Comparison of ENCODE assay signal across 1 cellular context in the genomic region with DNA sequence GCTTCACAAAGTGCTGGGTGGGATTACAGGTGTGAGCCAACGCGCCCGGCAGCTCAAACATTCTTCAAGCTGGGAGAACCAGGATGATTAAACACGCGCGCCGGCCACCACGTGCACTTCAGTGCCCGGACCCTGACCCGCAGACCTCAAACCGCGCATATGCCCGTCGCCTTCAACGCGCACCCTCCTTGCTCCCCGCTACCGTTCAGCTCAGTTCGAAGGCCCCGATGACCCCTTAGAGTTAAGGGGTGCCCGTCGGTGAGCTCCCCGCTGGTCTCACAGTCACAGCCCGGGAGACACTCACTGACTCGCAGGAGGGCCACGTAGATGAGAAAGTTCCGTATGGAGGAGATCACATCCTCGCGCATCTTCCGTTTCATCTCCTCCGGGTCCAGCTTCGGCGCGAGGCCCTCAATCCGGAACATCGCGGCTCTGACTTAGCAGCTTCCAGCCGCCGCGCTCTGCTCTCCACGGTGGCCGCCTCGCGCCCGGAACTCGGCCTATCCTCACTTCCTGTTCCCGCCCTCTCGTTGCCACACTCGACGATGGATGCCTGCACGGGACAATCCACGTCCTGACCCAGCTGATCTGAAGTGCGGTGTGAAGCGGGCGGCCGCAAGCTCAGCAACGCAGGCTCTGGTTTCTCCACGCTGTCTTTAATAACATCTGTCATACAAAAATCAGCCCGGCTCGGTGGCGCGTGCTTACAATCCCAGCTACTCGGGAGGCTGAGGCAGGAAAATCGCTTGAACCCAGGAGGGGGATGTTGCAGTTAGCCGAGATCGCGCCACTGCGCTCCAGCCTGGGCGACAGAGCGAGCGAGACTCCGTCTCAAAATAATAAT.
A peak's percentile ranks its signal among the peaks of the same experiment; 100 is the strongest.
TF ChIP-seq lines count a peak whose summit lies in the region.

TOMM5 (minus strand) TSS at position 490 of the 844 bp plus-strand sequence; CDS start at position 425, 65 bp downstream.

TF ChIP-seq in K562, 482 proteins besides CTCF, POLR2A, EP300 and RAD21 (continued from another document and continues in another):
- TF ChIP-seq, protein P1, sequence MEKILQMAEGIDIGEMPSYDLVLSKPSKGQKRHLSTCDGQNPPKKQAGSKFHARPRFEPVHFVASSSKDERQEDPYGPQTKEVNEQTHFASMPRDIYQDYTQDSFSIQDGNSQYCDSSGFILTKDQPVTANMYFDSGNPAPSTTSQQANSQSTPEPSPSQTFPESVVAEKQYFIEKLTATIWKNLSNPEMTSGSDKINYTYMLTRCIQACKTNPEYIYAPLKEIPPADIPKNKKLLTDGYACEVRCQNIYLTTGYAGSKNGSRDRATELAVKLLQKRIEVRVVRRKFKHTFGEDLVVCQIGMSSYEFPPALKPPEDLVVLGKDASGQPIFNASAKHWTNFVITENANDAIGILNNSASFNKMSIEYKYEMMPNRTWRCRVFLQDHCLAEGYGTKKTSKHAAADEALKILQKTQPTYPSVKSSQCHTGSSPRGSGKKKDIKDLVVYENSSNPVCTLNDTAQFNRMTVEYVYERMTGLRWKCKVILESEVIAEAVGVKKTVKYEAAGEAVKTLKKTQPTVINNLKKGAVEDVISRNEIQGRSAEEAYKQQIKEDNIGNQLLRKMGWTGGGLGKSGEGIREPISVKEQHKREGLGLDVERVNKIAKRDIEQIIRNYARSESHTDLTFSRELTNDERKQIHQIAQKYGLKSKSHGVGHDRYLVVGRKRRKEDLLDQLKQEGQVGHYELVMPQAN (IDR thresholded peaks at IDR 0.05; ENCODE audit: borderline replicate concordance): peak; percentile 93
- TF ChIP-seq E2F4 (CRISPR knock-in tag; IDR thresholded peaks at IDR 0.05; ENCODE audit: low read depth) (peak; percentile 79), CSDE1 (IDR thresholded peaks at IDR 0.05) (peak in 1 of 2 experiments; percentile 50; a peak in 1 of 4 replicates), RERE (CRISPR knock-in tag; IDR thresholded peaks at IDR 0.05; ENCODE audit: borderline replicate concordance) (no peak), GATA2 (CRISPR knock-in tag; IDR thresholded peaks at IDR 0.05) (no peak), MCM2 (IDR thresholded peaks at IDR 0.05; ENCODE audit: low read depth) (no peak), HLTF (IDR thresholded peaks at IDR 0.05) (0 out of 2 replicates have a peak, but pooled peaks have one; percentile 12), PURB (CRISPR knock-in tag; IDR thresholded peaks at IDR 0.05; ENCODE audit: low read depth) (no peak), HDGF (IDR thresholded peaks at IDR 0.05) (no peak), ZNF143 (CRISPR knock-in tag; IDR thresholded peaks at IDR 0.05) (peak; percentile 25; the same call in 1 of the 2 replicates), LCOR (CRISPR knock-in tag; IDR thresholded peaks at IDR 0.05) (peak; percentile 95), DMBX1 (CRISPR knock-in tag; IDR thresholded peaks at IDR 0.05; ENCODE audit: borderline replicate concordance) (no peak), CBX8 (IDR thresholded peaks at IDR 0.05; ENCODE audit: borderline replicate concordance, extremely low read depth, low read depth, low read length, poor library complexity, severe bottlenecking) (no peak), ZNF785 (CRISPR knock-in tag; IDR thresholded peaks at IDR 0.05) (no peak), MTA3 (IDR thresholded peaks at IDR 0.05; ENCODE audit: borderline replicate concordance) (peak; percentile 99), MXI1 (IDR thresholded peaks at IDR 0.05; ENCODE audit: low read depth, low read length) (peak; percentile 42), CREB3L1 (IDR thresholded peaks at IDR 0.05; ENCODE audit: borderline replicate concordance, low read depth) (peak; percentile 94), HDAC2 (IDR thresholded peaks at IDR 0.05) (peak; percentile 70), ZNF395 (CRISPR knock-in tag; IDR thresholded peaks at IDR 0.05) (peak; percentile 79), ZNF75A (CRISPR knock-in tag; IDR thresholded peaks at IDR 0.05) (no peak), HDAC1 (IDR thresholded peaks at IDR 0.05) (peak; percentile 55 to 92; a peak in 3 of 4 replicates), ZBTB43 (CRISPR knock-in tag; IDR thresholded peaks at IDR 0.05) (no peak), MIER1 (IDR thresholded peaks at IDR 0.05; ENCODE audit: low read depth) (no peak; the same call in 1 of the 2 replicates), POU5F1 (IDR thresholded peaks at IDR 0.05; ENCODE audit: borderline replicate concordance, low read depth, low read length, partially characterized antibody) (peak; percentile 90), ZNF407 (IDR thresholded peaks at IDR 0.05; ENCODE audit: low read depth) (peak; percentile 98), E2F1 (CRISPR knock-in tag; IDR thresholded peaks at IDR 0.05) (peak; percentile 97)
- TF ChIP-seq, protein P2, sequence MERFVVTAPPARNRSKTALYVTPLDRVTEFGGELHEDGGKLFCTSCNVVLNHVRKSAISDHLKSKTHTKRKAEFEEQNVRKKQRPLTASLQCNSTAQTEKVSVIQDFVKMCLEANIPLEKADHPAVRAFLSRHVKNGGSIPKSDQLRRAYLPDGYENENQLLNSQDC (CRISPR knock-in tag; IDR thresholded peaks at IDR 0.05): no peak
